8 cellular contexts compared by ENCODE assay signal in genomic region chr17:77287432-77288068, GRCh38.
DNase-seq lines count a peak whose midpoint lies in the region; ATAC-seq, FAIRE-seq and TF ChIP-seq lines count a peak whose summit lies in the region.

No MANE protein-coding gene starts in this region.

- H3K27ac ChIP-seq in heart right ventricle: peak overlapping the region; percentile 73 to 93 (median 86)

- no peak overlapping the region for H3K4me3 ChIP-seq in heart right ventricle
- H3K4me3 ChIP-seq in skeletal muscle satellite cell (ENCODE audit: low read length): peak overlapping the region; percentile 40

- TF ChIP-seq CTCF in heart right ventricle (IDR thresholded peaks at IDR 0.05): no peak

- H3K4me1 ChIP-seq in heart right ventricle (peaks cover 9 to 57% (median 21%) of the 10 kb centered on the region in 9 donors), skeletal muscle satellite cell (ENCODE audit: control insufficient read depth, insufficient read depth, low read length) (peaks cover 50% of the 10 kb centered on the region)

- peak overlapping the region; percentile 89 for H3K9ac ChIP-seq in skeletal muscle satellite cell (ENCODE audit: low read depth, low read length)

- peak; percentile 92 for DNase-seq in H54 (ENCODE audit: insufficient read length, low spot score)
- DNase-seq in SK-N-DZ (ENCODE audit: low spot score): peak; percentile 72
- peak; percentile 54 to 64 for DNase-seq in heart right ventricle
- no peak for DNase-seq in HuH-7 (ENCODE audit: low spot score)
- DNase-seq in RKO (ENCODE audit: low spot score): no peak
- DNase-seq in NOMO-1 treated with dmso at 0.1 percent for 144 hours (lab: John Stamatoyannopoulos, UW; ENCODE audit: unreplicated experiment): no peak

- H3K9me3 ChIP-seq in heart right ventricle (no peaks in the 10 kb centered on the region), skeletal muscle satellite cell (replicated peaks; ENCODE audit: low read length) (no peaks in the 10 kb centered on the region)

- H3K36me3 ChIP-seq in heart right ventricle (no peaks in the 10 kb centered on the region), skeletal muscle satellite cell (ENCODE audit: insufficient read depth, low read length) (no peaks in the 10 kb centered on the region)

- H3K27me3 ChIP-seq in heart right ventricle (peaks cover 0 to 12% (median 9%) of the 10 kb centered on the region in 7 donors), skeletal muscle satellite cell (ENCODE audit: control insufficient read depth, insufficient read depth, low read length) (no peaks in the 10 kb centered on the region)

- FAIRE-seq in H54 (lab: Jason Lieb, UNC): no peak

- intact Hi-C loops in heart right ventricle (cut with DNase I): no loop called here

- ATAC-seq in heart right ventricle: peak; percentile 57 to 89 (median 82)
- ATAC-seq in HG03045 (IDR thresholded peaks at IDR 0.05; ENCODE audit: unreplicated experiment): no peak

- peak overlapping the region; percentile 76 for H3K4me2 ChIP-seq in skeletal muscle satellite cell (ENCODE audit: low read length)

- 27 to 42% methylated on average over 11 of the region's 11 CpGs for WGBS in heart right ventricle, 2 donors

- peak; percentile 81 for TF ChIP-seq POLR2A in H54 (IDR thresholded peaks at IDR 0.05; ENCODE audit: low read depth, low read length)

Comparison
In these comparisons a context has a peak if more than half of its experiments do, and no peak if none do; other contexts are left out.
1. DNase-seq: peak in H54 (single experiment), SK-N-DZ (single experiment) and heart right ventricle (2 of 2); none in HuH-7 (single experiment), RKO (single experiment) and NOMO-1 treated with dmso at 0.1 percent for 144 hours (single experiment).